28 cellular contexts compared by ENCODE assay signal in genomic region chr6:12661690-12662089, GRCh38.
"Had no signal": no experiment of that assay in that cellular context is flagged by ENCODE, and none has a peak within 500 bp of the region (broad histone marks: within the 10 kb centered on the region; RNA-seq: fewer than 3 reads in every experiment).

No MANE protein-coding gene starts in this region.

- H3K36me3 Mint-ChIP-seq: mesothelial cell of epicardium, naive B cell had no signal

- H3K4me1 ChIP-seq: colonic mucosa, esophagus squamous epithelium, gastrocnemius medialis, heart right ventricle, left lung, lower lobe of right lung had no signal

- H3K4me3 ChIP-seq: colonic mucosa, esophagus squamous epithelium, gastrocnemius medialis, heart right ventricle, left lung, lower lobe of right lung, mucosa of descending colon had no signal

- H3K4me1 Mint-ChIP-seq: naive B cell had no signal

- H3K27ac Mint-ChIP-seq: dendritic cell treated with granulocyte-macrophage colony-stimulating factor and Interleukin-4, amounts not matched to agents 40 ng/mL and 50 ng/mL, for 4 days; effector memory CD8-positive, alpha-beta T cell; endodermal cell; mesothelial cell of epicardium had no signal

- H3K9me3 Mint-ChIP-seq: dendritic cell treated with granulocyte-macrophage colony-stimulating factor and Interleukin-4, amounts not matched to agents 40 ng/mL and 50 ng/mL, for 4 days; mesothelial cell of epicardium had no signal

- ATAC-seq: effector memory CD8-positive, alpha-beta T cell; esophagus mucosa; gastrocnemius medialis; heart right ventricle; left cardiac atrium; left lung; left ventricle myocardium superior; lower lobe of right lung; mucosa of descending colon had no signal

- H3K4me3 Mint-ChIP-seq: dendritic cell treated with granulocyte-macrophage colony-stimulating factor and Interleukin-4, amounts not matched to agents 40 ng/mL and 50 ng/mL, for 4 days; effector memory CD8-positive, alpha-beta T cell; endodermal cell; mesothelial cell of epicardium; naive B cell had no signal

- DNase-seq: colonic mucosa; cortex of kidney; effector CD8-positive, alpha-beta T cell; effector memory CD8-positive, alpha-beta T cell; endodermal cell; erythroblast; esophagus squamous epithelium; foreskin fibroblast; foreskin melanocyte; gastrocnemius medialis; glutamatergic neuron; head of caudate nucleus; heart right ventricle; hippocampal formation; left cardiac atrium; left lung; left ventricle myocardium superior; lower lobe of right lung; mesenchymal stem cell; mucosa of descending colon; naive B cell had no signal

- H3K27ac ChIP-seq: colonic mucosa, epithelial cell of prostate, esophagus squamous epithelium, gastrocnemius medialis, heart right ventricle, left lung, lower lobe of right lung had no signal

- FAIRE-seq: endometrium, islet of Langerhans, keratinocyte had no signal

- H3K27me3 ChIP-seq: colonic mucosa, esophagus squamous epithelium, gastrocnemius medialis, left lung had no signal

- H3K36me3 ChIP-seq: colonic mucosa, esophagus squamous epithelium, gastrocnemius medialis, heart right ventricle, left lung, lower lobe of right lung had no signal

- H3K9me3 ChIP-seq: colonic mucosa, esophagus squamous epithelium, gastrocnemius medialis, heart right ventricle, left lung, lower lobe of right lung, mucosa of descending colon had no signal
